Comparison of ENCODE assay signal across 1 cellular context in the genomic region with DNA sequence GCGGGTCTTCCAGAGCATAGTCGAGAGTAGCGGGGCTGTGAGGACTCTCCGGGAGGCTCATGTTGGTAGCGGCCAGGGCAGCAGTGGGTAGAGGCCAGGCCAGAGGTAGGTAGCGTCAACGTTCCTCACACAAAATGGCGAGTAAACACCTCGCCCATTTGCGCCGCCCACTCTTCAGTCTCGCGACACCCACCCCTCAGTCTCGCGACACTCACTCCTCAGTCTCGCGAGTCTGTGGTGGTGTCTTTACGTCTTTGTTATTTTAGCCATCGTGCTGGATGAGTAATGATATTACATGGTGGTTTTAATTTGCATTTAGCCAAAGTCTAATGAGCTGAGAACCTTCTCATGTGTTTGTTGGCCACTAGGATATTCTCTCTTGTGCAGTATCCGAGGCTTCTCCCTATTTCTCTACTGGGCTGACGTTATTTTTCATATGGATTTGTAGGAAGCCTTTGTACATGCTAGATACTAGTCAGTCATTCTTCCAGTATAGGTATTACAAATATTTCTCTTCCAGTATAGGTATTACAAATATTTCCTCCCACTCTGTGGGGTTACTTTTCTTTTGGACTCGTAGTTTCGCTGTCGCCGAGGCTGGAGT.
TF ChIP-seq lines count a peak whose summit lies in the region.

Gene TSPYL6 (minus strand): TSS at position 139 of the 604 bp plus-strand sequence. CDS start 78 bp downstream, at position 61.

TF ChIP-seq in K562, 482 proteins besides CTCF, POLR2A, EP300 and RAD21 (continued from another document and continues in another):
- TF ChIP-seq, protein P1, sequence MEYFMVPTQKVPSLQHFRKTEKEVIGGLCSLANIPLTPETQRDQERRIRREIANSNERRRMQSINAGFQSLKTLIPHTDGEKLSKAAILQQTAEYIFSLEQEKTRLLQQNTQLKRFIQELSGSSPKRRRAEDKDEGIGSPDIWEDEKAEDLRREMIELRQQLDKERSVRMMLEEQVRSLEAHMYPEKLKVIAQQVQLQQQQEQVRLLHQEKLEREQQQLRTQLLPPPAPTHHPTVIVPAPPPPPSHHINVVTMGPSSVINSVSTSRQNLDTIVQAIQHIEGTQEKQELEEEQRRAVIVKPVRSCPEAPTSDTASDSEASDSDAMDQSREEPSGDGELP (CRISPR knock-in tag; IDR thresholded peaks at IDR 0.05; ENCODE audit: borderline replicate concordance) = no peak
- TF ChIP-seq ESRRB (CRISPR knock-in tag; IDR thresholded peaks at IDR 0.05; ENCODE audit: borderline replicate concordance) = no peak
- TF ChIP-seq TAF7 (tag; IDR thresholded peaks at IDR 0.05) = 0 out of 2 replicates have a peak, but pooled peaks have one; percentile 54
- TF ChIP-seq ZNF436 (CRISPR knock-in tag; IDR thresholded peaks at IDR 0.05) = no peak
- TF ChIP-seq ATF7 (IDR thresholded peaks at IDR 0.05) = no peak
- peak; percentile 36 for TF ChIP-seq TBP (optimal IDR thresholded peaks at IDR 0.05; ENCODE audit: low read depth, low read length)
- no peak for TF ChIP-seq OTX1 (CRISPR knock-in tag; IDR thresholded peaks at IDR 0.05)
- no peak for TF ChIP-seq ZNF165 (CRISPR knock-in tag; IDR thresholded peaks at IDR 0.05; ENCODE audit: borderline replicate concordance)
- no peak for TF ChIP-seq TRIM24 (IDR thresholded peaks at IDR 0.05)
- peak; percentile 99 for TF ChIP-seq CHD2 (IDR thresholded peaks at IDR 0.05; ENCODE audit: low read depth, low read length)
- TF ChIP-seq SMAD1 (IDR thresholded peaks at IDR 0.05; ENCODE audit: low read depth, low read length, partially characterized antibody) = peak; percentile 39
- TF ChIP-seq PTBP1 (IDR thresholded peaks at IDR 0.05; ENCODE audit: low read depth, low read length) = no peak
- peak; percentile 23; the same call in 1 of the 2 replicates for TF ChIP-seq MYC (IDR thresholded peaks at IDR 0.05; ENCODE audit: low read depth, low read length)
- TF ChIP-seq MYC (CRISPR knock-in tag; IDR thresholded peaks at IDR 0.05; ENCODE audit: borderline replicate concordance, low read depth) = no peak
- TF ChIP-seq, protein P2, sequence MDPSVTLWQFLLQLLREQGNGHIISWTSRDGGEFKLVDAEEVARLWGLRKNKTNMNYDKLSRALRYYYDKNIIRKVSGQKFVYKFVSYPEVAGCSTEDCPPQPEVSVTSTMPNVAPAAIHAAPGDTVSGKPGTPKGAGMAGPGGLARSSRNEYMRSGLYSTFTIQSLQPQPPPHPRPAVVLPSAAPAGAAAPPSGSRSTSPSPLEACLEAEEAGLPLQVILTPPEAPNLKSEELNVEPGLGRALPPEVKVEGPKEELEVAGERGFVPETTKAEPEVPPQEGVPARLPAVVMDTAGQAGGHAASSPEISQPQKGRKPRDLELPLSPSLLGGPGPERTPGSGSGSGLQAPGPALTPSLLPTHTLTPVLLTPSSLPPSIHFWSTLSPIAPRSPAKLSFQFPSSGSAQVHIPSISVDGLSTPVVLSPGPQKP (CRISPR knock-in tag; IDR thresholded peaks at IDR 0.05) = no peak
- TF ChIP-seq HSF4 (CRISPR knock-in tag; IDR thresholded peaks at IDR 0.05; ENCODE audit: borderline replicate concordance) = no peak
- TF ChIP-seq, protein P3, sequence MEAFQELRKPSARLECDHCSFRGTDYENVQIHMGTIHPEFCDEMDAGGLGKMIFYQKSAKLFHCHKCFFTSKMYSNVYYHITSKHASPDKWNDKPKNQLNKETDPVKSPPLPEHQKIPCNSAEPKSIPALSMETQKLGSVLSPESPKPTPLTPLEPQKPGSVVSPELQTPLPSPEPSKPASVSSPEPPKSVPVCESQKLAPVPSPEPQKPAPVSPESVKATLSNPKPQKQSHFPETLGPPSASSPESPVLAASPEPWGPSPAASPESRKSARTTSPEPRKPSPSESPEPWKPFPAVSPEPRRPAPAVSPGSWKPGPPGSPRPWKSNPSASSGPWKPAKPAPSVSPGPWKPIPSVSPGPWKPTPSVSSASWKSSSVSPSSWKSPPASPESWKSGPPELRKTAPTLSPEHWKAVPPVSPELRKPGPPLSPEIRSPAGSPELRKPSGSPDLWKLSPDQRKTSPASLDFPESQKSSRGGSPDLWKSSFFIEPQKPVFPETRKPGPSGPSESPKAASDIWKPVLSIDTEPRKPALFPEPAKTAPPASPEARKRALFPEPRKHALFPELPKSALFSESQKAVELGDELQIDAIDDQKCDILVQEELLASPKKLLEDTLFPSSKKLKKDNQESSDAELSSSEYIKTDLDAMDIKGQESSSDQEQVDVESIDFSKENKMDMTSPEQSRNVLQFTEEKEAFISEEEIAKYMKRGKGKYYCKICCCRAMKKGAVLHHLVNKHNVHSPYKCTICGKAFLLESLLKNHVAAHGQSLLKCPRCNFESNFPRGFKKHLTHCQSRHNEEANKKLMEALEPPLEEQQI (IDR thresholded peaks at IDR 0.05) = 0 out of 2 replicates have a peak, but pooled peaks have one; percentile 41
- TF ChIP-seq CREM (IDR thresholded peaks at IDR 0.05; ENCODE audit: low read depth) = peak; percentile 34; the same call in 1 of the 2 replicates
- TF ChIP-seq CLOCK (CRISPR knock-in tag; IDR thresholded peaks at IDR 0.05; ENCODE audit: borderline replicate concordance) = no peak
- peak; percentile 73 for TF ChIP-seq ASH1L (IDR thresholded peaks at IDR 0.05; ENCODE audit: borderline replicate concordance, low read depth, partially characterized antibody)
- no peak for TF ChIP-seq ZNF24 (IDR thresholded peaks at IDR 0.05)
- peak; percentile 62 for TF ChIP-seq POLR2B (IDR thresholded peaks at IDR 0.05; ENCODE audit: low read depth, partially characterized antibody)
- TF ChIP-seq YY1 (IDR thresholded peaks at IDR 0.05; ENCODE audit: borderline replicate concordance in 1 of 3, control insufficient read depth in 1 of 3, extremely low read depth in 1 of 3, insufficient read depth in 3 of 3, insufficient read length in 1 of 3, insufficient replicate concordance in 2 of 3, low read depth in 1 of 3, low read length in 2 of 3) = peak; percentile 48 to 86 (median 77)
- TF ChIP-seq FOXJ2 (tag; IDR thresholded peaks at IDR 0.05) = peak; percentile 86
- TF ChIP-seq RCOR1 (IDR thresholded peaks at IDR 0.05; ENCODE audit: borderline replicate concordance in 1 of 2, low read depth in 2 of 2, low read length in 2 of 2) = no peak
- no peak for TF ChIP-seq KDM4B (IDR thresholded peaks at IDR 0.05; ENCODE audit: borderline replicate concordance in 2 of 2, low read depth in 1 of 2)
- peak; percentile 61 for TF ChIP-seq POLR2AphosphoS5 (IDR thresholded peaks at IDR 0.05; ENCODE audit: control insufficient read depth, insufficient read depth, low read depth, low read length)
- TF ChIP-seq MCM5 (IDR thresholded peaks at IDR 0.05; ENCODE audit: low read depth) = no peak
- TF ChIP-seq ZNF830 (CRISPR knock-in tag; IDR thresholded peaks at IDR 0.05) = no peak
- 0 out of 4 replicates have a peak, but pooled peaks of 1 of the 2 experiments have one; percentile 27 for TF ChIP-seq ZNF639 (CRISPR knock-in tag; conservative IDR thresholded peaks at IDR 0.05 in 1 of 2, IDR thresholded peaks at IDR 0.05 in 1 of 2)
- TF ChIP-seq MEF2D (tag; conservative IDR thresholded peaks at IDR 0.05; ENCODE audit: low read depth) = no peak
- TF ChIP-seq RNF2 (IDR thresholded peaks at IDR 0.05) = no peak
- no peak for TF ChIP-seq NELFE (IDR thresholded peaks at IDR 0.05; ENCODE audit: insufficient read depth, insufficient read length)
- no peak for TF ChIP-seq LEF1 (IDR thresholded peaks at IDR 0.05)
- no peak for TF ChIP-seq KLF1 (tag; IDR thresholded peaks at IDR 0.05)
- no peak for TF ChIP-seq ARNT (IDR thresholded peaks at IDR 0.05)
- peak; percentile 44 for TF ChIP-seq EGR1 (conservative IDR thresholded peaks at IDR 0.05)
- no peak for TF ChIP-seq RNF219 (CRISPR knock-in tag; IDR thresholded peaks at IDR 0.05)
- TF ChIP-seq TARDBP (IDR thresholded peaks at IDR 0.05) = no peak
- no peak for TF ChIP-seq TRIM28 (IDR thresholded peaks at IDR 0.05)
- 0 out of 2 replicates have a peak, but pooled peaks have one; percentile 31 for TF ChIP-seq TEAD4 (IDR thresholded peaks at IDR 0.05; ENCODE audit: low read length)
- no peak for TF ChIP-seq TEAD4 (CRISPR knock-in tag; IDR thresholded peaks at IDR 0.05; ENCODE audit: borderline replicate concordance)
- TF ChIP-seq HMG20A (CRISPR knock-in tag; conservative IDR thresholded peaks at IDR 0.05) = no peak
- 0 out of 2 replicates have a peak, but pooled peaks have one; percentile 60 for TF ChIP-seq POLR2H (tag; IDR thresholded peaks at IDR 0.05; ENCODE audit: low read depth)
- TF ChIP-seq ARHGAP35 (IDR thresholded peaks at IDR 0.05; ENCODE audit: partially characterized antibody) = peak; percentile 96
- TF ChIP-seq ZNF384 (IDR thresholded peaks at IDR 0.05; ENCODE audit: low read depth, low read length) = no peak
- TF ChIP-seq PYGO2 (tag; IDR thresholded peaks at IDR 0.05) = no peak
- peak; percentile 83 for TF ChIP-seq RBM25 (IDR thresholded peaks at IDR 0.05; ENCODE audit: low read depth, low read length, severe bottlenecking)
- TF ChIP-seq POLR2G (IDR thresholded peaks at IDR 0.05; ENCODE audit: low read depth, low read length) = peak; percentile 82
- no peak for TF ChIP-seq CBX8 (IDR thresholded peaks at IDR 0.05; ENCODE audit: borderline replicate concordance, extremely low read depth, low read depth, low read length, poor library complexity, severe bottlenecking)
- peak; percentile 34; the same call in 1 of the 2 replicates for TF ChIP-seq NFIC (IDR thresholded peaks at IDR 0.05)
- TF ChIP-seq RBM15 (IDR thresholded peaks at IDR 0.05; ENCODE audit: insufficient read depth, low read length) = no peak
- TF ChIP-seq TBL1XR1 (IDR thresholded peaks at IDR 0.05; ENCODE audit: low read length in 2 of 2) = no peak
- TF ChIP-seq ZBED1 (IDR thresholded peaks at IDR 0.05) = 0 out of 2 replicates have a peak, but pooled peaks have one; percentile 55
- no peak for TF ChIP-seq SAFB (IDR thresholded peaks at IDR 0.05; ENCODE audit: borderline replicate concordance, low read depth, low read length)
- no peak for TF ChIP-seq ZFP30 (CRISPR knock-in tag; IDR thresholded peaks at IDR 0.05; ENCODE audit: borderline replicate concordance)
- no peak for TF ChIP-seq SRSF3 (IDR thresholded peaks at IDR 0.05; ENCODE audit: insufficient read depth, low read length)
- TF ChIP-seq, protein P4, sequence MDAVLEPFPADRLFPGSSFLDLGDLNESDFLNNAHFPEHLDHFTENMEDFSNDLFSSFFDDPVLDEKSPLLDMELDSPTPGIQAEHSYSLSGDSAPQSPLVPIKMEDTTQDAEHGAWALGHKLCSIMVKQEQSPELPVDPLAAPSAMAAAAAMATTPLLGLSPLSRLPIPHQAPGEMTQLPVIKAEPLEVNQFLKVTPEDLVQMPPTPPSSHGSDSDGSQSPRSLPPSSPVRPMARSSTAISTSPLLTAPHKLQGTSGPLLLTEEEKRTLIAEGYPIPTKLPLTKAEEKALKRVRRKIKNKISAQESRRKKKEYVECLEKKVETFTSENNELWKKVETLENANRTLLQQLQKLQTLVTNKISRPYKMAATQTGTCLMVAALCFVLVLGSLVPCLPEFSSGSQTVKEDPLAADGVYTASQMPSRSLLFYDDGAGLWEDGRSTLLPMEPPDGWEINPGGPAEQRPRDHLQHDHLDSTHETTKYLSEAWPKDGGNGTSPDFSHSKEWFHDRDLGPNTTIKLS (IDR thresholded peaks at IDR 0.05; ENCODE audit: borderline replicate concordance, low read depth) = peak; percentile 95
- no peak for TF ChIP-seq CCNT2 (IDR thresholded peaks at IDR 0.05; ENCODE audit: borderline replicate concordance, extremely low read depth, insufficient read length, low read depth, low read length)
- no peak for TF ChIP-seq ZNF583 (CRISPR knock-in tag; IDR thresholded peaks at IDR 0.05)
